Comparison of ENCODE assay signal across 14 cellular contexts in genomic region chr2:239990966-239991365, GRCh38. TPM values are rescaled to one million over a fixed set of nuclear protein-coding genes. Genes with fewer than 3 reads are reported as not detected.
DNase-seq lines count a peak whose midpoint lies in the region; ATAC-seq, FAIRE-seq and TF ChIP-seq lines count a peak whose summit lies in the region.
"Had no signal": no experiment of that assay in that cellular context is flagged by ENCODE, and none has a peak within 500 bp of the region (broad histone marks: within the 10 kb centered on the region; RNA-seq: fewer than 3 reads in every experiment).

No MANE protein-coding gene starts in this region.

- no peak overlapping the region for H3K4me2 ChIP-seq in SK-N-SH
- H3K4me2 ChIP-seq: KMS-11 had no signal

- FAIRE-seq in bronchial epithelial cell (lab: Jason Lieb, UNC): peak; percentile 70

- peaks cover 9% of the 10 kb centered on the region for H3K4me1 Mint-ChIP-seq in mesothelial cell of epicardium
- H3K4me1 Mint-ChIP-seq: H9 had no signal

- no peak for TF ChIP-seq RAD21 in SK-N-SH (IDR thresholded peaks at IDR 0.05; ENCODE audit: low read length)

- H3K27me3 ChIP-seq in SK-N-SH (ENCODE audit: insufficient read depth) (no peaks in the 10 kb centered on the region), bronchial epithelial cell (ENCODE audit: control insufficient read depth, insufficient read depth, low read length) (no peaks in the 10 kb centered on the region), H7 (ENCODE audit: control insufficient read depth, insufficient read depth, low read length) (no peaks in the 10 kb centered on the region)
- H3K27me3 ChIP-seq: MG63 had no signal

- H3K79me2 ChIP-seq in SK-N-SH (ENCODE audit: insufficient read depth): no peaks in the 10 kb centered on the region

- H3K9me3 ChIP-seq in SK-N-SH: no peaks in the 10 kb centered on the region
- H3K9me3 ChIP-seq: MG63 had no signal

- DNase-seq in SK-N-SH (peak; percentile 42), bronchial epithelial cell (ENCODE audit: low read depth) (no peak), mesothelial cell of epicardium (ENCODE audit: low spot score in 2 of 2, unreplicated experiment in 2 of 2) (no peak), ureter (ENCODE audit: low spot score) (peak; percentile 30), H7 (no peak)
- no peak for DNase-seq in activated naive CD4-positive, alpha-beta T cell (lab: John Stamatoyannopoulos, UW)
- DNase-seq: DMS153, H9, MG63 had no signal

- no peak for TF ChIP-seq CTCF in SK-N-SH (IDR thresholded peaks at IDR 0.05)
- TF ChIP-seq CTCF in bronchial epithelial cell (IDR thresholded peaks at IDR 0.05; ENCODE audit: insufficient read depth, low read length, severe bottlenecking): no peak
- no peak for TF ChIP-seq CTCF in mesothelial cell of epicardium (IDR thresholded peaks at IDR 0.05; ENCODE audit: unreplicated experiment)

- TF ChIP-seq EP300 in SK-N-SH (IDR thresholded peaks at IDR 0.05; ENCODE audit: borderline replicate concordance in 1 of 2, low read depth in 1 of 2, low read length in 1 of 2): no peak

- H3K4me3 ChIP-seq in SK-N-SH (ENCODE audit: low read depth in 2 of 2, low read length in 1 of 2): no peak overlapping the region
- no peak overlapping the region for H3K4me3 ChIP-seq in bronchial epithelial cell (ENCODE audit: low read depth, low read length)
- H3K4me3 ChIP-seq in H7 (ENCODE audit: insufficient read depth, low read depth, low read length): no peak overlapping the region
- H3K4me3 ChIP-seq: MG63 had no signal

- POLR2A ChIA-PET in SK-N-SH (lab: Yijun Ruan, JAX): no interaction called here

- peaks cover 0 to 7% of the 10 kb centered on the region in 2 experiments; a peak in 1 of 4 replicates for H3K4me1 ChIP-seq in SK-N-SH (ENCODE audit: control insufficient read depth in 1 of 2, insufficient read depth in 2 of 2, low read depth in 1 of 2, low read length in 1 of 2)

- H4K20me1 ChIP-seq in SK-N-SH (ENCODE audit: insufficient read depth): no peaks in the 10 kb centered on the region

- peaks cover 42% of the 10 kb centered on the region for H3K36me3 Mint-ChIP-seq in mesothelial cell of epicardium

- H3K36me3 ChIP-seq in SK-N-SH (replicated peaks in 1 of 2; ENCODE audit: control insufficient read depth in 1 of 2, insufficient read depth in 2 of 2, low read length in 1 of 2) (peaks cover 27 to 63% of the 10 kb centered on the region in 2 experiments), bronchial epithelial cell (ENCODE audit: control insufficient read depth, insufficient read depth, low read length) (peaks cover 22% of the 10 kb centered on the region), H7 (replicated peaks; ENCODE audit: control insufficient read depth, insufficient read depth, low read length) (peaks cover 14% of the 10 kb centered on the region)

- H3K9ac ChIP-seq in SK-N-SH: no peak overlapping the region
- H3K9ac ChIP-seq: KMS-11 had no signal

- ATAC-seq in SK-N-SH treated with all-trans-retinoic acid at 6 μM for 48 hours (no peak), GM19467 (IDR thresholded peaks at IDR 0.05; ENCODE audit: unreplicated experiment) (no peak)

- CTCF ChIA-PET in SK-N-SH (lab: Yijun Ruan, JAX): interaction anchor here (0.6 to 6.2 kb wide), 41 partner anchors 8 to 952 kb away, joined by 3 to 58 read pairs (median 5); no protein-coding TSS in a partner anchor

- H3K27ac ChIP-seq in SK-N-SH (ENCODE audit: low read depth in 2 of 2, low read length in 1 of 2): peak overlapping the region in 1 of 2 experiments; percentile 16; a peak in 1 of 4 replicates
- H3K27ac ChIP-seq: KMS-11 had no signal

- no peaks in the 10 kb centered on the region for H3K9me2 ChIP-seq in SK-N-SH

- H3K27ac Mint-ChIP-seq in mesothelial cell of epicardium: peak overlapping the region; percentile 55
- H3K27ac Mint-ChIP-seq: H9 had no signal

- H3F3A ChIP-seq in SK-N-SH (replicated peaks; ENCODE audit: insufficient read depth): peaks cover 6% of the 10 kb centered on the region

- H3K9me3 Mint-ChIP-seq in mesothelial cell of epicardium: peaks cover 15% of the 10 kb centered on the region

- WGBS in SK-N-SH (ENCODE audit: low lambda C conversion rate): 82% methylated on average over 14 of the region's 14 CpGs

- no peaks in the 10 kb centered on the region for H3K27me3 Mint-ChIP-seq in mesothelial cell of epicardium (ENCODE audit: low read depth)

- H3K4me3 Mint-ChIP-seq in mesothelial cell of epicardium: no peak overlapping the region
- H3K4me3 Mint-ChIP-seq: H9 had no signal

- H2AFZ ChIP-seq in SK-N-SH (ENCODE audit: low read depth): no peak overlapping the region

TF ChIP-seq in SK-N-SH, 30 proteins besides CTCF, POLR2A, EP300 and RAD21 (continues in another document):
- TF ChIP-seq MAX (IDR thresholded peaks at IDR 0.05; ENCODE audit: low read depth): no peak
- TF ChIP-seq TEAD4 (IDR thresholded peaks at IDR 0.05; ENCODE audit: borderline replicate concordance, insufficient read depth): no peak
- TF ChIP-seq FOXJ3 (CRISPR knock-in tag; IDR thresholded peaks at IDR 0.05): no peak
- TF ChIP-seq EZH2phosphoT487 (IDR thresholded peaks at IDR 0.05; ENCODE audit: borderline replicate concordance, low read depth): no peak
- no peak for TF ChIP-seq CHD2 (IDR thresholded peaks at IDR 0.05; ENCODE audit: low read length, partially characterized antibody)
- no peak for TF ChIP-seq RFX5 (IDR thresholded peaks at IDR 0.05; ENCODE audit: low read length)
- no peak for TF ChIP-seq POLR2AphosphoS5 (IDR thresholded peaks at IDR 0.05; ENCODE audit: low read depth, low read length)
- no peak for TF ChIP-seq PBX3 (IDR thresholded peaks at IDR 0.05)
- TF ChIP-seq RXRA (IDR thresholded peaks at IDR 0.05; ENCODE audit: borderline replicate concordance, low read depth): no peak
- TF ChIP-seq GABPA (IDR thresholded peaks at IDR 0.05; ENCODE audit: low read depth): no peak
- TF ChIP-seq JUND (IDR thresholded peaks at IDR 0.05): no peak

TF ChIP-seq in SK-N-SH treated with all-trans-retinoic acid at 6 μM for 48 hours, 23 proteins besides CTCF, POLR2A, EP300 and RAD21:
- no peak for TF ChIP-seq CSRNP3 (CRISPR knock-in tag; IDR thresholded peaks at IDR 0.05)
TF ChIP-seq in SK-N-SH treated with all-trans-retinoic acid at 6 μM for 48 hours: peak in this region for 0.

RNA-seq across cellular contexts. Expression of gene NDUFA10, which starts 34.2 kb away (rescaled TPM):
- polyA plus RNA-seq in SK-N-SH (2012; rRNA removed): 117 and 134 TPM in 2 replicates
- polyA plus RNA-seq in SK-N-SH (2012; cell fraction: cytosol; rRNA removed): 104 and 133 TPM in 2 replicates
- polyA plus RNA-seq in SK-N-SH (2012; cell fraction: nucleus; rRNA removed): 153 and 170 TPM in 2 replicates
- 162 and 166 TPM in 2 replicates for total RNA-seq in bronchial epithelial cell
- 121 to 129 TPM (median 125 TPM) in 3 replicates for total RNA-seq in mesothelial cell of epicardium
- 130 TPM for total RNA-seq in ureter
- total RNA-seq in H7 (2014; rRNA removed; shearing (Covaris generic)): 125 and 130 TPM in 2 replicates

RNA-seq across cellular contexts. Expression of gene OR6B2, which starts 39.3 kb away (rescaled TPM):
- not detected in 2 replicates for polyA plus RNA-seq in SK-N-SH (2012; rRNA removed)
- not detected in 2 replicates for polyA plus RNA-seq in SK-N-SH (2012; cell fraction: cytosol; rRNA removed)
- polyA plus RNA-seq in SK-N-SH (2012; cell fraction: nucleus; rRNA removed): not detected in 2 replicates
- not detected in 2 replicates for total RNA-seq in bronchial epithelial cell
- not detected in 3 replicates for total RNA-seq in mesothelial cell of epicardium
- not detected for total RNA-seq in ureter
- total RNA-seq in H7 (2014; rRNA removed; shearing (Covaris generic)): not detected in 2 replicates
- total RNA-seq: A172, H9, HepG2 had no signal
- polyA plus RNA-seq: HepG2 had no signal

Comparison
In these comparisons a context has a peak if more than half of its experiments do, and no peak if none do; other contexts are left out.
1. DNase-seq: peak in SK-N-SH (single experiment) and ureter (single experiment); none in bronchial epithelial cell (single experiment), mesothelial cell of epicardium (0 of 2), activated naive CD4-positive, alpha-beta T cell (0 of 4) and H7 (single experiment).